ENCODE assay signal across 29 cellular contexts in genomic region chr20:19646963-19647362, GRCh38.
"Had no signal": no experiment of that assay in that cellular context is flagged by ENCODE, and none has a peak within 500 bp of the region (broad histone marks: within the 10 kb centered on the region; RNA-seq: fewer than 3 reads in every experiment).

No MANE protein-coding gene starts in this region.

- H3K27me3 ChIP-seq: stomach, suprapubic skin, testis, thyroid gland, tibial artery, tibial nerve, transverse colon, upper lobe of left lung, upper lobe of right lung, uterus, vagina had no signal

- H3K36me3 ChIP-seq: stomach, suprapubic skin, thoracic aorta, thyroid gland, tibial artery, tibial nerve, transverse colon, upper lobe of left lung, upper lobe of right lung, uterus, vagina had no signal

- H3K27ac Mint-ChIP-seq: stimulated activated effector memory CD8-positive, alpha-beta T cell treated with anti-CD3 and anti-CD28 coated beads, Interleukin-12 subunit alpha, Interleukin-12 subunit beta, amount 100 ng/mL, for 72 hours; stimulated activated memory B cell treated with anti-CD40 and anti-IgM and Interleukin-4, amounts not matched to agents 10 μg/mL and 1 μg/mL and 100 μg/mL, for 72 hours; stimulated activated naive B cell treated with anti-CD40 and anti-IgM and Interleukin-4, amounts not matched to agents 10 μg/mL and 1 μg/mL and 100 μg/mL, for 72 hours; stimulated activated naive CD8-positive, alpha-beta T cell treated with anti-CD3 and anti-CD28 coated beads, Interleukin-15, amount 100 ng/mL, for 72 hours; stimulated activated naive CD8-positive, alpha-beta T cell treated with anti-CD3 and anti-CD28 coated beads, Interleukin-15, Interleukin-2, amounts not matched to agents 100 ng/mL and 50 ng/mL, for 24 hours; type B pancreatic cell had no signal

- H3K4me1 ChIP-seq: suprapubic skin, testis, thyroid gland, tibial artery, tibial nerve, transverse colon, upper lobe of left lung, upper lobe of right lung, uterus, vagina had no signal

- H3K4me3 Mint-ChIP-seq: stimulated activated effector memory CD8-positive, alpha-beta T cell treated with anti-CD3 and anti-CD28 coated beads, Interleukin-12 subunit alpha, Interleukin-12 subunit beta, amount 100 ng/mL, for 72 hours; stimulated activated memory B cell treated with anti-CD40 and anti-IgM and Interleukin-4, amounts not matched to agents 10 μg/mL and 1 μg/mL and 100 μg/mL, for 72 hours; stimulated activated naive B cell treated with anti-CD40 and anti-IgM and Interleukin-4, amounts not matched to agents 10 μg/mL and 1 μg/mL and 100 μg/mL, for 72 hours; stimulated activated naive CD8-positive, alpha-beta T cell treated with anti-CD3 and anti-CD28 coated beads, Interleukin-15, amount 100 ng/mL, for 72 hours; stimulated activated naive CD8-positive, alpha-beta T cell treated with anti-CD3 and anti-CD28 coated beads, Interleukin-15, Interleukin-2, amounts not matched to agents 100 ng/mL and 50 ng/mL, for 24 hours; type B pancreatic cell had no signal

- FAIRE-seq: urothelium cell line had no signal

- H3K27me3 Mint-ChIP-seq: type B pancreatic cell had no signal

- DNase-seq: stimulated activated CD4-positive, alpha-beta T cell treated with anti-CD3 and anti-CD28 coated beads, Interleukin-2, amount 100 ng/mL, for 48 hours; stimulated activated CD4-positive, alpha-beta T cell treated with anti-CD3 and anti-CD28 coated beads, Interleukin-4, amount 100 ng/mL, for 1 hour; stimulated activated CD4-positive, alpha-beta T cell treated with anti-CD3 and anti-CD28 coated beads, Interleukin-4, amount 100 ng/mL, for 24 hours; stimulated activated CD4-positive, alpha-beta T cell treated with anti-CD3 and anti-CD28 coated beads, Interleukin-4, amount 100 ng/mL, for 4 hours; stimulated activated CD8-positive, alpha-beta memory T cell treated with anti-CD3 and anti-CD28 coated beads, Interleukin-4, amount 100 ng/mL, for 48 hours; stimulated activated naive B cell treated with anti-CD40 and anti-IgM and Interleukin-4, amounts not matched to agents 10 μg/mL and 1 μg/mL and 100 μg/mL, for 72 hours; stimulated activated naive CD4-positive, alpha-beta T cell; stimulated activated naive CD4-positive, alpha-beta T cell treated with Interleukin-2 at 50 U/mL for 16 hours; stimulated activated naive CD8-positive, alpha-beta T cell treated with anti-CD3 and anti-CD28 coated beads, Interleukin-15, amount 100 ng/mL, for 72 hours; stimulated activated naive CD8-positive, alpha-beta T cell treated with anti-CD3 and anti-CD28 coated beads, Interleukin-15, Interleukin-2, amounts not matched to agents 100 U/mL and 50 U/mL, for 24 hours; stomach; substantia nigra; testis; thyroid gland; tibial artery; transverse colon; trophoblast cell; upper lobe of left lung; upper lobe of right lung; uterus had no signal

- ATAC-seq: stimulated activated effector memory CD8-positive, alpha-beta T cell treated with anti-CD3 and anti-CD28 coated beads, Interleukin-12 subunit alpha, Interleukin-12 subunit beta, amount 100 ng/mL, for 72 hours; stimulated activated memory B cell treated with anti-CD40 and anti-IgM and Interleukin-4, amounts not matched to agents 10 μg/mL and 1 μg/mL and 100 μg/mL, for 72 hours; stimulated activated naive B cell treated with anti-CD40 and anti-IgM and Interleukin-4, amounts not matched to agents 10 μg/mL and 1 μg/mL and 100 μg/mL, for 72 hours; stimulated activated naive CD8-positive, alpha-beta T cell treated with anti-CD3 and anti-CD28 coated beads, Interleukin-15, amount 100 ng/mL, for 72 hours; stimulated activated naive CD8-positive, alpha-beta T cell treated with anti-CD3 and anti-CD28 coated beads, Interleukin-15, Interleukin-2, amounts not matched to agents 100 U/mL and 50 U/mL, for 24 hours; upper lobe of right lung had no signal

- H3K9me3 Mint-ChIP-seq: type B pancreatic cell had no signal

- H3K27ac ChIP-seq: stomach, suprapubic skin, testis, thoracic aorta, thyroid gland, tibial artery, tibial nerve, transverse colon, upper lobe of left lung, upper lobe of right lung, uterus, vagina had no signal

- H3K36me3 Mint-ChIP-seq: stimulated activated effector memory CD8-positive, alpha-beta T cell treated with anti-CD3 and anti-CD28 coated beads, Interleukin-12 subunit alpha, Interleukin-12 subunit beta, amount 100 ng/mL, for 72 hours; stimulated activated naive B cell treated with anti-CD40 and anti-IgM and Interleukin-4, amounts not matched to agents 10 μg/mL and 1 μg/mL and 100 μg/mL, for 72 hours; type B pancreatic cell had no signal

- H3K4me3 ChIP-seq: stomach, suprapubic skin, testis, thoracic aorta, thyroid gland, tibial artery, tibial nerve, transverse colon, upper lobe of left lung, upper lobe of right lung, uterus, vagina had no signal

- H3K4me1 Mint-ChIP-seq: stimulated activated effector memory CD8-positive, alpha-beta T cell treated with anti-CD3 and anti-CD28 coated beads, Interleukin-12 subunit alpha, Interleukin-12 subunit beta, amount 100 ng/mL, for 72 hours; stimulated activated memory B cell treated with anti-CD40 and anti-IgM and Interleukin-4, amounts not matched to agents 10 μg/mL and 1 μg/mL and 100 μg/mL, for 72 hours; stimulated activated naive CD8-positive, alpha-beta T cell treated with anti-CD3 and anti-CD28 coated beads, Interleukin-15, amount 100 ng/mL, for 72 hours had no signal

- H3K9me3 ChIP-seq: suprapubic skin, testis, thoracic aorta, thyroid gland, tibial artery, transverse colon, upper lobe of left lung, upper lobe of right lung, vagina had no signal
